12 cellular contexts compared by ENCODE assay signal in the genomic region with DNA sequence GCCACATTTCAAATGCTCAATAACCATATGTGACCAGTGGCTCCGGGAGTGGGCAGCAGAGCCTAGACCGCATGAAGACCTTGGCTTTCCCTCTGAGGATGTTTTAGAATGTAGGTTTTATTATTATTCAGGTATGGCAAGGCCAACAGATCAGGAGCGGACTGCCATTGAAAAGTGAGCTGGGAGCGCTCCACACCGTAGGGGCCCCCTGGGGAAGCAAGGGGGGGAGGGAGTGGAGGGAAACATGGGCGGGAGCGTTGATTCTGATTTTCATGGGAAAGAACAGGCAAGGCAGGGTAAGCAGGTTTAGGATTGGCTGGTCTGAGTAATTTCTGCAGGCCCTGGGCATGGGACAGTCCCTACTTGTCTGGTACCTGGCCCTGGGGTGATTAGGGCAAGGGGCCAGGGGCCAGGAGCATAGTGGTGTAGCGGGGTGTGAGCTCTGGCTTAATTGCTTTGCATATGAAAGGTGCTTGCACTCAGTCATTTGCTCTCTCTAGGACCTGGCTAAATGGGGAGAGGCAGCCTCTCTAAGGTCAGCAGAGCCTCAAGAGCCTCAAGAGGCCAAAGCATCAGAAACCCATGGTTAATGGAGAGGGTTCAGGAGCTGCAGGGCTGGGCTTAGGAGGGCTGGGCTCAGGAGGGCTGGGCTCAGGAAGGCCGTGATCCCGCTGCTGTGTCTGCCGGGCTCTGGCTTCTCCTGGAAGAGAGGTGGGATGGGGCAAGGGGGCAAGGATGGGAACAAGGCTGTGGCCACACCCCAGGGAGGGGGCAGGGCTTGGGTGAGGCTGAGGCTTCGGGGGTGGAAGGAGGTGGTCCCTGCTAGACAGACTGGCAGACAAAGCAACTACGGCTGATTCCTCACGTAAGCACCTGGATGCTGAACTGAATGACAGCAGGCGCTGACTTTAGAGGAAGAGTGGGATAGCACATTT.
A peak's percentile ranks its signal among the peaks of the same experiment; 100 is the strongest.
DNase-seq lines count a peak whose midpoint lies in the region; ATAC-seq and TF ChIP-seq lines count a peak whose summit lies in the region.
"Had no signal": no experiment of that assay in that cellular context is flagged by ENCODE, and none has a peak within 500 bp of the region (broad histone marks: within the 10 kb centered on the region; RNA-seq: fewer than 3 reads in every experiment).

No MANE protein-coding gene starts in this region.

- H3K27ac ChIP-seq in angular gyrus (ENCODE audit: low read depth, low read length) (peak overlapping the region; percentile 62), stomach (peak overlapping the region in 2 of 5 donors; percentile 47 to 72)

- TF ChIP-seq EP300 in stomach (IDR thresholded peaks at IDR 0.05) = no peak

- CTCF ChIA-PET in activated naive CD4-positive, alpha-beta T cell treated with anti-CD3 and anti-CD28 coated beads, Interleukin-2, amount 10 ng/mL, durations not matched to agents 7 days and 5 days (lab: Charles Lee) = no interaction called here

- peaks cover 11% of the 10 kb centered on the region for H3K4me1 Mint-ChIP-seq in activated naive CD4-positive, alpha-beta T cell treated with anti-CD3 and anti-CD28 coated beads, Interleukin-2, amount 10 ng/mL, durations not matched to agents 7 days and 5 days

- H3K4me3 ChIP-seq in iPS-11a (ENCODE audit: low read depth, low read length) (peak overlapping the region; percentile 17), neuron (ENCODE audit: low read length) (peak overlapping the region; percentile 42), stomach (no peak overlapping the region)

- peak overlapping the region; percentile 95 for H2AFZ ChIP-seq in neuron (ENCODE audit: low read depth, low read length)

- TF ChIP-seq POLR2A in stomach (IDR thresholded peaks at IDR 0.05) = no peak

- no peaks in the 10 kb centered on the region for H3K27me3 ChIP-seq in neuron (ENCODE audit: insufficient read depth, low read length)
- peaks cover 0 to 19% (median 0%) of the 10 kb centered on the region in 3 donors for H3K27me3 ChIP-seq in stomach

- H3K36me3 Mint-ChIP-seq in activated naive CD4-positive, alpha-beta T cell treated with anti-CD3 and anti-CD28 coated beads, Interleukin-2, amount 10 ng/mL, durations not matched to agents 7 days and 5 days = no peaks in the 10 kb centered on the region

- H3K27me3 Mint-ChIP-seq in activated naive CD4-positive, alpha-beta T cell treated with anti-CD3 and anti-CD28 coated beads, Interleukin-2, amount 10 ng/mL, durations not matched to agents 7 days and 5 days = peaks cover 3% of the 10 kb centered on the region

- DNase-seq in ELF-1 (ENCODE audit: low read depth, low spot score) (peak; percentile 88), NK-92 (lab: John Stamatoyannopoulos, UW; ENCODE audit: unreplicated experiment) (no peak), stomach (no peak)
- no peak for DNase-seq in activated naive CD4-positive, alpha-beta T cell treated with anti-CD3 and anti-CD28 coated beads, Interleukin-2, amount 10 ng/mL, durations not matched to agents 7 days and 5 days
- DNase-seq: central memory CD4-positive, alpha-beta T cell; NCI-H1436; NCI-H82; SK-N-SH had no signal

- H3K9me3 ChIP-seq in neuron (ENCODE audit: low read length) = no peaks in the 10 kb centered on the region
- no peaks in the 10 kb centered on the region for H3K9me3 ChIP-seq in stomach
- H3K9me3 ChIP-seq: SK-N-SH had no signal

- H3K4me1 ChIP-seq in neuron (ENCODE audit: insufficient read depth, low read length) (peaks cover 16% of the 10 kb centered on the region), stomach (peaks cover 0 to 17% (median 3%) of the 10 kb centered on the region in 4 donors)

- no peaks in the 10 kb centered on the region for H3K9me3 Mint-ChIP-seq in activated naive CD4-positive, alpha-beta T cell treated with anti-CD3 and anti-CD28 coated beads, Interleukin-2, amount 10 ng/mL, durations not matched to agents 7 days and 5 days

- TF ChIP-seq CTCF in stomach (IDR thresholded peaks at IDR 0.05) = no peak

- no peak for ATAC-seq in GM19463 (IDR thresholded peaks at IDR 0.05; ENCODE audit: unreplicated experiment)

- H3K36me3 ChIP-seq in neuron (ENCODE audit: insufficient read depth, low read length) = no peaks in the 10 kb centered on the region
- no peaks in the 10 kb centered on the region for H3K36me3 ChIP-seq in stomach

- WGBS in stomach, 5 donors = 59 to 69% (median 66%) methylated on average over 8 to 15 of the region's 15 CpGs

- intact Hi-C loops in stomach (cut with DNase I; ENCODE audit: low total_unique reads) = no loop called here

- no peak overlapping the region for H3K27ac Mint-ChIP-seq in activated naive CD4-positive, alpha-beta T cell treated with anti-CD3 and anti-CD28 coated beads, Interleukin-2, amount 10 ng/mL, durations not matched to agents 7 days and 5 days

- no peak overlapping the region for H3K4me3 Mint-ChIP-seq in activated naive CD4-positive, alpha-beta T cell treated with anti-CD3 and anti-CD28 coated beads, Interleukin-2, amount 10 ng/mL, durations not matched to agents 7 days and 5 days

Comparison
In these comparisons a context has a peak if more than half of its experiments do, and no peak if none do; other contexts are left out.
1. H3K4me3 ChIP-seq: peak in iPS-11a (single experiment) and neuron (single experiment); none in stomach (0 of 4).